In the genomic region with DNA sequence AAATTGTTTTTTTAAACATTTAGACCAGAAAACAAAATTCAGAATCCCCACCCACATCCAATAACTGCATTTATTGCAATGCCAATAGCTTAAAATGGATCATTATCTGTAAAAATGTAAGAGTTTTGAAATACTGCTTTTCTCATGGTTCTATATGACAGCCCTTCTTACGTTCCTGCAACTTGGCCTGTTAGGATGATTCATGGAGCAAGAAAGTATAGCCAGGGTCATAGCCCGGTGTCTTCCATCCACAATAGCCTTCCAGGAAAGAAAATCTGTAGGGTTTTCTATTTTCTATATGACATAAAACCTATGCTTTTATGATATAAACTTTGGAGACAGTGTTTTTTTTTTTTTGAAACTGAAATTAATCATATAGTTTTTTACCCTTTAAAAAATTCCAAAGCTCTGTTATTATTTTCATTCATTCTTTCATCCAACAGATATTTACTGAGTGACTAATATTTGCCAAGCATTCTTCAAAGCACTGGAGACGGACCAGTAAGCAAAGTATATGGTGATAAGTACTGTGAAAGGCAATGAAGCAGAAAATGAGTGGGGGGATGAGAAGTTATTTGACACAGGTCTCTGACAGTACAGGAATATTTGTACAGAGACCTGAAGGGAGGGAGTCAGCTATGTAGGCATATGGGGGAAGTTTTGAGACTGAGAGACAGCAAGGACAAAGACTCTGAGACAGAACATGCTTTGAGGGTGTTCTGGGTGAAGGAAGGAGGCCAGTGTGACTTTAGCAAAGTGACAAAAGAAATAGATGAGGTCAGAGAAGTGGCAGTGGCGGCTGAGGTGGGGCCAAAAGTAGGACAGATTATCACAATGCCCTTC, we compare ENCODE assay signal across 17 cellular contexts. TPM values are rescaled to one million over a fixed set of nuclear protein-coding genes. Genes with fewer than 3 reads are reported as not detected.
DNase-seq lines count a peak whose midpoint lies in the region; ATAC-seq and TF ChIP-seq lines count a peak whose summit lies in the region.
"Had no signal": no experiment of that assay in that cellular context is flagged by ENCODE, and none has a peak within 500 bp of the region (broad histone marks: within the 10 kb centered on the region; RNA-seq: fewer than 3 reads in every experiment).

No MANE protein-coding gene starts in this region.

- no peaks in the 10 kb centered on the region for H3K27me3 Mint-ChIP-seq in osteocyte (ENCODE audit: unreplicated experiment)
- H3K27me3 Mint-ChIP-seq in naive thymus-derived CD4-positive, alpha-beta T cell, result no peaks in the 10 kb centered on the region
- H3K27me3 Mint-ChIP-seq: CD4-positive, CD25-positive, alpha-beta regulatory T cell had no signal

- peaks cover 4% of the 10 kb centered on the region for H3K36me3 Mint-ChIP-seq in osteocyte (ENCODE audit: unreplicated experiment)
- H3K36me3 Mint-ChIP-seq in naive thymus-derived CD4-positive, alpha-beta T cell, result peaks cover 0 to 4% (median 3%) of the 10 kb centered on the region in 5 donors
- H3K36me3 Mint-ChIP-seq: natural killer cell had no signal

- no TSS peak for BruUV-seq in PC-3 (replicated peaks; lab: Mats Ljungman, UMichigan)

- peak overlapping the region; percentile 18; the same call in 1 of the 2 replicates for H3K4me3 ChIP-seq in PC-3 (ENCODE audit: low read length)
- no peak overlapping the region for H3K4me3 ChIP-seq in naive thymus-derived CD4-positive, alpha-beta T cell (ENCODE audit: low read length)
- H3K4me3 ChIP-seq: left ventricle myocardium inferior had no signal

- intact Hi-C loops in PC-3 (cut with micrococcal nuclease), result loop anchor here (2.0 to 5.0 kb wide), 4 partner anchors 52 to 407 kb away; a partner anchor contains a TSS
- intact Hi-C loops in naive thymus-derived CD4-positive, alpha-beta T cell (cut with micrococcal nuclease), result no loop called here

- H3K9ac ChIP-seq in PC-3 (ENCODE audit: low read length), result peak overlapping the region; percentile 36

- H3K27ac Mint-ChIP-seq in osteocyte (ENCODE audit: unreplicated experiment), result peak overlapping the region; percentile 55
- no peak overlapping the region for H3K27ac Mint-ChIP-seq in naive thymus-derived CD4-positive, alpha-beta T cell
- H3K27ac Mint-ChIP-seq: activated T-cell treated with anti-CD3 and anti-CD28 coated beads, Interleukin-2, amount 50 U/mL, for 24 hours; natural killer cell had no signal

- H2AFZ ChIP-seq in PC-3 (ENCODE audit: low read length), result no peak overlapping the region

- H3K27ac ChIP-seq in PC-3 (ENCODE audit: low read length), result peak overlapping the region; percentile 88
- no peak overlapping the region for H3K27ac ChIP-seq in naive thymus-derived CD4-positive, alpha-beta T cell (ENCODE audit: low read depth, low read length)
- H3K27ac ChIP-seq: left ventricle myocardium inferior had no signal

- H3K9me3 ChIP-seq in PC-3 (ENCODE audit: low read length), result no peaks in the 10 kb centered on the region
- no peaks in the 10 kb centered on the region for H3K9me3 ChIP-seq in naive thymus-derived CD4-positive, alpha-beta T cell (ENCODE audit: control insufficient read depth in 2 of 3, low read length in 3 of 3)
- H3K9me3 ChIP-seq: left ventricle myocardium inferior had no signal

- ATAC-seq in PC-3 (peak; percentile 78), HG03457 (IDR thresholded peaks at IDR 0.05; ENCODE audit: unreplicated experiment) (no peak)
- ATAC-seq in stimulated activated naive CD8-positive, alpha-beta T cell treated with anti-CD3 and anti-CD28 coated beads, Interleukin-15, Interleukin-2, amounts not matched to agents 100 U/mL and 50 U/mL, for 24 hours, result no peak
- ATAC-seq in naive thymus-derived CD4-positive, alpha-beta T cell, result no peak
- ATAC-seq: natural killer cell, sciatic nerve had no signal

- H3K4me2 ChIP-seq in PC-3 (ENCODE audit: low read length), result peak overlapping the region; percentile 76

- H3K79me2 ChIP-seq in PC-3 (ENCODE audit: low read length), result no peaks in the 10 kb centered on the region

- no peak for TF ChIP-seq CTCF in PC-3 (conservative IDR thresholded peaks at IDR 0.05; ENCODE audit: low read depth, low read length)
- no peak for TF ChIP-seq CTCF in osteocyte (IDR thresholded peaks at IDR 0.05)

- H3K36me3 ChIP-seq in PC-3 (ENCODE audit: low read depth, low read length), result no peaks in the 10 kb centered on the region
- H3K36me3 ChIP-seq in naive thymus-derived CD4-positive, alpha-beta T cell (ENCODE audit: control insufficient read depth in 2 of 3, insufficient read depth in 3 of 3, low read length in 3 of 3), result no peaks in the 10 kb centered on the region
- H3K36me3 ChIP-seq: left ventricle myocardium inferior had no signal

- POLR2A ChIA-PET in PC-3 (lab: Charles Lee; ENCODE audit: unreplicated experiment), result interaction anchor here (0.5 to 0.7 kb wide), 6 partner anchors 88 to 1411 kb away, joined by 3 to 11 read pairs (median 4); no protein-coding TSS in a partner anchor
- POLR2A ChIA-PET in naive thymus-derived CD4-positive, alpha-beta T cell (lab: Charles Lee), result no interaction called here

- peaks cover 5% of the 10 kb centered on the region for H3K4me1 Mint-ChIP-seq in osteocyte (ENCODE audit: unreplicated experiment)
- H3K4me1 Mint-ChIP-seq in naive thymus-derived CD4-positive, alpha-beta T cell, result no peaks in the 10 kb centered on the region
- H3K4me1 Mint-ChIP-seq: natural killer cell had no signal

- no peak overlapping the region for H3K4me3 Mint-ChIP-seq in osteocyte (ENCODE audit: unreplicated experiment)
- H3K4me3 Mint-ChIP-seq in naive thymus-derived CD4-positive, alpha-beta T cell, result no peak overlapping the region
- H3K4me3 Mint-ChIP-seq: activated T-cell treated with anti-CD3 and anti-CD28 coated beads, Interleukin-2, amount 50 U/mL, for 24 hours; CD4-positive, CD25-positive, alpha-beta regulatory T cell; natural killer cell had no signal

- no peaks in the 10 kb centered on the region for H4K20me1 ChIP-seq in PC-3 (ENCODE audit: low read length)

- DNase-seq in EL (peak; percentile 61), PC-3 (peak; percentile 94), dedifferentiated amniotic fluid mesenchymal stem cell (ENCODE audit: extremely low spot score) (peak; percentile 44), osteocyte (ENCODE audit: extremely low spot score, unreplicated experiment) (no peak), NCI-H774 (lab: John Stamatoyannopoulos, UW) (no peak)
- no peak for DNase-seq in stimulated activated naive CD8-positive, alpha-beta T cell treated with anti-CD3 and anti-CD28 coated beads, Interleukin-15, Interleukin-2, amounts not matched to agents 100 U/mL and 50 U/mL, for 24 hours
- no peak for DNase-seq in naive thymus-derived CD4-positive, alpha-beta T cell
- DNase-seq: activated CD4-positive, CD25-positive, alpha-beta regulatory T cell treated with anti-CD3 and anti-CD28 coated beads, Interleukin-2, amount 50 U/mL, for 72 hours; activated T-cell treated with anti-CD3 and anti-CD28 coated beads, Interleukin-2, amount 50 U/mL, for 24 hours; amygdala; CD4-positive, CD25-positive, alpha-beta regulatory T cell; effector CD8-positive, alpha-beta T cell; left ventricle myocardium inferior; natural killer cell; NCI-H187 had no signal

- no peaks in the 10 kb centered on the region for H3K27me3 ChIP-seq in PC-3 (ENCODE audit: low read length)
- H3K27me3 ChIP-seq in naive thymus-derived CD4-positive, alpha-beta T cell (ENCODE audit: control insufficient read depth in 2 of 2, insufficient read depth in 2 of 2, low read length in 2 of 2), result no peaks in the 10 kb centered on the region

- H3K4me1 ChIP-seq in PC-3 (ENCODE audit: insufficient read depth, low read length), result peaks cover 31% of the 10 kb centered on the region
- no peaks in the 10 kb centered on the region for H3K4me1 ChIP-seq in naive thymus-derived CD4-positive, alpha-beta T cell (ENCODE audit: control insufficient read depth in 2 of 2, insufficient read depth in 2 of 2, low read length in 2 of 2)
- H3K4me1 ChIP-seq: left ventricle myocardium inferior had no signal

- no peaks in the 10 kb centered on the region for H3K9me2 ChIP-seq in PC-3 (replicated peaks; ENCODE audit: low read length)

- H3K9me3 Mint-ChIP-seq in osteocyte (ENCODE audit: unreplicated experiment), result no peaks in the 10 kb centered on the region
- H3K9me3 Mint-ChIP-seq in naive thymus-derived CD4-positive, alpha-beta T cell, result peaks cover 0 to 8% (median 2%) of the 10 kb centered on the region in 11 donors
- H3K9me3 Mint-ChIP-seq: CD4-positive, CD25-positive, alpha-beta regulatory T cell; natural killer cell had no signal

- CTCF ChIA-PET in PC-3 (lab: Charles Lee), result interaction anchor here (0.6 to 1.0 kb wide), 4 partner anchors 97 to 751 kb away, joined by 3 to 4 read pairs (median 3); no protein-coding TSS in a partner anchor
- CTCF ChIA-PET in naive thymus-derived CD4-positive, alpha-beta T cell (lab: Charles Lee), result interaction anchor here (0.6 kb wide), 1 partner anchor 134 kb away, joined by 3 read pairs; no protein-coding TSS in a partner anchor

- H3F3A ChIP-seq in PC-3 (ENCODE audit: low read length, unreplicated experiment), result no peaks in the 10 kb centered on the region

RNA-seq across cellular contexts. Expression of a gene that starts 29.0 kb away (rescaled TPM):
- total RNA-seq in PC-3 (2014; rRNA removed), result not detected in 2 replicates
- total RNA-seq in osteocyte, result not detected in 2 replicates
- total RNA-seq in naive thymus-derived CD4-positive, alpha-beta T cell, result not detected
- polyA plus RNA-seq in naive thymus-derived CD4-positive, alpha-beta T cell, result not detected
- total RNA-seq: CD4-positive, CD25-positive, alpha-beta regulatory T cell; left ventricle myocardium inferior; natural killer cell; sciatic nerve had no signal
- polyA plus RNA-seq: CD4-positive, CD25-positive, alpha-beta regulatory T cell had no signal

Comparison
In these comparisons a context has a peak if more than half of its experiments do, and no peak if none do; other contexts are left out.
1. DNase-seq: peak in EL (single experiment), PC-3 (single experiment) and dedifferentiated amniotic fluid mesenchymal stem cell (single experiment); none in osteocyte (single experiment), stimulated activated naive CD8-positive, alpha-beta T cell treated with anti-CD3 and anti-CD28 coated beads, Interleukin-15, Interleukin-2, amounts not matched to agents 100 U/mL and 50 U/mL, for 24 hours (single experiment), naive thymus-derived CD4-positive, alpha-beta T cell (0 of 9) and NCI-H774 (single experiment).